In the genomic region with DNA sequence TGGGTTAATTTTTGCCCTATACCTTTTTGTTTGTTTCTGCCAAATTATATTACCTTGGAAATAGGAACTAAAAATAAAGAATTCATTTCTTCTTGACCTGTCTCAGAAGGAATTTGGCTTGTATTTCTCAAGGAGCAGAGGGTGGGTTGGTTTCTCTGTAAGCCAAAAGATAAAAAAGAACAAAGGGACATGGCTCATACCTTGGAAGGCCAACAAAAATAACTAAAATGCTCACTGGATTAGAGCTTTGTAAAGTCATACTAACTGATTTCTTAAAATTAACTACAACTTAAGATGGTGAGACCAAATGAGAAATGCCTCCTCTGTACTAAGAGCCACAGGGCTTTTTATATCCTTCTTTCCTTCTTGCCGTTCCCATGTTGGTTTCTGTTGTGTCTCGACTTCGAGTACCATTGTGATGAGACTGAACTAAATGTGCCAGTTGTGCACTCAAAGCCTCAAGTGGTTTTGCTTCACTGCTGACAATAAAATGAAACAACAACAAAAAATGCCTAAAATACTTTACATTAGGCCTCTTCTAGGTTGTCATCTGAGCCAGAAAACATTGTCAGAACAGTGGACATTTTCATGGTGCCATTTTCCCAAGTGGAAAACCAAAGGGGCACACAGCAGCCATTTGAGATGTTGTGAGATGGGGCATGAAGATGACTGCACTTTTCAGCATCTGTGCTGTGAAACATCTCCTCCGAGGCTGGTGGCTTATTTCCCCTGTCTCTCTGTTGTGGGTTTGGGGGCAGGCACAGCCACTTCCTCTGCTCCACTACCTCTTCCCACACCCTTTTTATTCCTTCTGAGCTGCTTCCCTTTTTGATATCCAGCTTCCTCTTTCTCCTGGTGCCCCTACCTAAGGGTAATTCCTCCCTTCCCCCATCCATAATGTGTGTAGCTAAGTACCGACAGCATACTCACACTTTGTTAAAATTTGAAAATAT, we compare ENCODE assay signal across 15 cellular contexts. TPM values are rescaled to one million over a fixed set of nuclear protein-coding genes. Genes with fewer than 3 reads are reported as not detected.
DNase-seq lines count a peak whose midpoint lies in the region; FAIRE-seq and TF ChIP-seq lines count a peak whose summit lies in the region.
"Had no signal": no experiment of that assay in that cellular context is flagged by ENCODE, and none has a peak within 500 bp of the region (broad histone marks: within the 10 kb centered on the region; RNA-seq: fewer than 3 reads in every experiment).

No MANE protein-coding gene starts in this region.

- peaks cover 47% of the 10 kb centered on the region for H3K4me1 Mint-ChIP-seq in activated CD4-positive, alpha-beta memory T cell treated with anti-CD3 and anti-CD28 coated beads for 36 hours (ENCODE audit: low read depth)
- peaks cover 42% of the 10 kb centered on the region for H3K4me1 Mint-ChIP-seq in activated CD4-positive, alpha-beta memory T cell treated with anti-CD3 and anti-CD28 coated beads, Interleukin-2, amount 10 ng/mL, durations not matched to agents 7 days and 5 days
- H3K4me1 Mint-ChIP-seq in astrocyte (ENCODE audit: low read depth, unreplicated experiment), result peaks cover 8% of the 10 kb centered on the region
- H3K4me1 Mint-ChIP-seq in Caco-2 (ENCODE audit: low read depth, unreplicated experiment), result no peaks in the 10 kb centered on the region
- H3K4me1 Mint-ChIP-seq: nephron had no signal

- H3K9me3 ChIP-seq in astrocyte (ENCODE audit: insufficient read depth, low read depth, low read length) (no peaks in the 10 kb centered on the region), Caco-2 (peaks cover 5% of the 10 kb centered on the region; the same call in 1 of the 2 replicates)
- H3K9me3 ChIP-seq: uterus had no signal

- DNase-seq in activated CD4-positive, alpha-beta memory T cell treated with anti-CD3 and anti-CD28 coated beads for 36 hours, result peak; percentile 32
- DNase-seq in activated CD4-positive, alpha-beta memory T cell treated with anti-CD3 and anti-CD28 coated beads, Interleukin-2, amount 10 ng/mL, durations not matched to agents 7 days and 5 days, result no peak
- DNase-seq in NCI-H345 (lab: John Stamatoyannopoulos, UW) (peak; percentile 50), astrocyte (ENCODE audit: low read depth) (peak; percentile 58), HUDEP-2 (lab: John Stamatoyannopoulos, UW; ENCODE audit: unreplicated experiment in 76 of 76) (no peak), NCI-H2171 treated with DMSO at 0.1 percent for 48 hours (lab: John Stamatoyannopoulos, UW) (no peak), Caco-2 (no peak)
- peak; percentile 33 for DNase-seq in stimulated activated CD8-positive, alpha-beta memory T cell treated with anti-CD3 and anti-CD28 coated beads, Interleukin-4, amount 100 ng/mL, for 48 hours
- DNase-seq: ACHN; activated CD8-positive, alpha-beta memory T cell treated with anti-CD3 and anti-CD28 coated beads, Interleukin-2, amount 50 U/mL, for 48 hours; NCI-H1092; stimulated activated CD4-positive, alpha-beta T cell treated with anti-CD3 and anti-CD28 coated beads, Interleukin-4, amount 100 ng/mL, for 24 hours; uterus had no signal

- H3K36me3 ChIP-seq in astrocyte (ENCODE audit: insufficient read depth, low read length), result no peaks in the 10 kb centered on the region
- H3K36me3 ChIP-seq in Caco-2 (ENCODE audit: control insufficient read depth, insufficient read depth, low read length), result no peaks in the 10 kb centered on the region
- H3K36me3 ChIP-seq: uterus had no signal

- no peaks in the 10 kb centered on the region for H4K20me1 ChIP-seq in astrocyte (ENCODE audit: insufficient read depth, low read length)

- peaks cover 2% of the 10 kb centered on the region for H3K27me3 Mint-ChIP-seq in activated CD4-positive, alpha-beta memory T cell treated with anti-CD3 and anti-CD28 coated beads for 36 hours
- H3K27me3 Mint-ChIP-seq in activated CD4-positive, alpha-beta memory T cell treated with anti-CD3 and anti-CD28 coated beads, Interleukin-2, amount 10 ng/mL, durations not matched to agents 7 days and 5 days, result no peaks in the 10 kb centered on the region
- H3K27me3 Mint-ChIP-seq in astrocyte (ENCODE audit: low read depth, unreplicated experiment) (no peaks in the 10 kb centered on the region), Caco-2 (ENCODE audit: insufficient read depth, unreplicated experiment) (no peaks in the 10 kb centered on the region)

- H3K27me3 ChIP-seq in astrocyte (ENCODE audit: insufficient read depth, low read length) (no peaks in the 10 kb centered on the region), Caco-2 (replicated peaks; ENCODE audit: control insufficient read depth, insufficient read depth, low read length) (no peaks in the 10 kb centered on the region)
- H3K27me3 ChIP-seq: uterus had no signal

- BruUV-seq in Caco-2 (replicated peaks; lab: Mats Ljungman, UMichigan), result no TSS peak

- POLR2A ChIA-PET in activated CD4-positive, alpha-beta memory T cell treated with anti-CD3 and anti-CD28 coated beads for 36 hours (lab: Charles Lee), result no interaction called here
- POLR2A ChIA-PET in activated CD4-positive, alpha-beta memory T cell treated with anti-CD3 and anti-CD28 coated beads, Interleukin-2, amount 10 ng/mL, durations not matched to agents 7 days and 5 days (lab: Charles Lee), result interaction anchor here (0.8 kb wide), 1 partner anchor 513 kb away, joined by 3 read pairs; no protein-coding TSS in a partner anchor
- POLR2A ChIA-PET in Caco-2 (lab: Charles Lee), result no interaction called here

- no peaks in the 10 kb centered on the region for H3K79me2 ChIP-seq in astrocyte (ENCODE audit: insufficient read depth, low read length)

- no peak for FAIRE-seq in astrocyte (lab: Jason Lieb, UNC)

- H2AFZ ChIP-seq in astrocyte (ENCODE audit: low read depth, low read length), result peak overlapping the region; percentile 19

- H3K27ac Mint-ChIP-seq in activated CD4-positive, alpha-beta memory T cell treated with anti-CD3 and anti-CD28 coated beads for 36 hours, result no peak overlapping the region
- no peak overlapping the region for H3K27ac Mint-ChIP-seq in activated CD4-positive, alpha-beta memory T cell treated with anti-CD3 and anti-CD28 coated beads, Interleukin-2, amount 10 ng/mL, durations not matched to agents 7 days and 5 days
- H3K27ac Mint-ChIP-seq in astrocyte (ENCODE audit: unreplicated experiment) (no peak overlapping the region), Caco-2 (ENCODE audit: unreplicated experiment) (no peak overlapping the region)
- H3K27ac Mint-ChIP-seq: nephron had no signal

- no peak overlapping the region for H3K9ac ChIP-seq in astrocyte (ENCODE audit: low read length)

- no peaks in the 10 kb centered on the region for H3K9me3 Mint-ChIP-seq in activated CD4-positive, alpha-beta memory T cell treated with anti-CD3 and anti-CD28 coated beads for 36 hours
- H3K9me3 Mint-ChIP-seq in activated CD4-positive, alpha-beta memory T cell treated with anti-CD3 and anti-CD28 coated beads, Interleukin-2, amount 10 ng/mL, durations not matched to agents 7 days and 5 days, result no peaks in the 10 kb centered on the region
- H3K9me3 Mint-ChIP-seq in astrocyte (ENCODE audit: unreplicated experiment) (no peaks in the 10 kb centered on the region), Caco-2 (ENCODE audit: unreplicated experiment) (no peaks in the 10 kb centered on the region)
- H3K9me3 Mint-ChIP-seq: nephron had no signal

- no peaks in the 10 kb centered on the region for H3K36me3 Mint-ChIP-seq in activated CD4-positive, alpha-beta memory T cell treated with anti-CD3 and anti-CD28 coated beads for 36 hours
- no peaks in the 10 kb centered on the region for H3K36me3 Mint-ChIP-seq in activated CD4-positive, alpha-beta memory T cell treated with anti-CD3 and anti-CD28 coated beads, Interleukin-2, amount 10 ng/mL, durations not matched to agents 7 days and 5 days (ENCODE audit: low read depth)
- H3K36me3 Mint-ChIP-seq in astrocyte (ENCODE audit: low read depth, unreplicated experiment) (no peaks in the 10 kb centered on the region), Caco-2 (ENCODE audit: insufficient read depth, unreplicated experiment) (no peaks in the 10 kb centered on the region)

- H3K4me1 ChIP-seq in astrocyte (ENCODE audit: insufficient read depth, low read length), result peaks cover 4% of the 10 kb centered on the region
- H3K4me1 ChIP-seq in Caco-2, result no peaks in the 10 kb centered on the region
- H3K4me1 ChIP-seq: uterus had no signal

- no peak overlapping the region for H3K4me3 Mint-ChIP-seq in activated CD4-positive, alpha-beta memory T cell treated with anti-CD3 and anti-CD28 coated beads for 36 hours
- no peak overlapping the region for H3K4me3 Mint-ChIP-seq in activated CD4-positive, alpha-beta memory T cell treated with anti-CD3 and anti-CD28 coated beads, Interleukin-2, amount 10 ng/mL, durations not matched to agents 7 days and 5 days
- H3K4me3 Mint-ChIP-seq in astrocyte (ENCODE audit: unreplicated experiment) (no peak overlapping the region), Caco-2 (ENCODE audit: unreplicated experiment) (no peak overlapping the region)
- H3K4me3 Mint-ChIP-seq: nephron had no signal

- CTCF ChIA-PET in activated CD4-positive, alpha-beta memory T cell treated with anti-CD3 and anti-CD28 coated beads for 36 hours (lab: Charles Lee), result no interaction called here
- CTCF ChIA-PET in activated CD4-positive, alpha-beta memory T cell treated with anti-CD3 and anti-CD28 coated beads, Interleukin-2, amount 10 ng/mL, durations not matched to agents 7 days and 5 days (lab: Charles Lee), result interaction anchor here (0.6 to 1.1 kb wide), 2 partner anchors 11 to 15 kb away, joined by 3 to 4 read pairs; no protein-coding TSS in a partner anchor
- CTCF ChIA-PET in Caco-2 (lab: Charles Lee), result no interaction called here

- H3K27ac ChIP-seq in astrocyte (ENCODE audit: low read depth, low read length), result no peak overlapping the region
- H3K27ac ChIP-seq: uterus had no signal

- no peak for TF ChIP-seq CTCF in astrocyte (IDR thresholded peaks at IDR 0.05; ENCODE audit: insufficient read depth, low read depth, low read length)
- TF ChIP-seq CTCF in Caco-2 (IDR thresholded peaks at IDR 0.05; ENCODE audit: insufficient read depth in 1 of 2, low read depth in 1 of 2, low read length in 1 of 2, severe bottlenecking in 1 of 2, unreplicated experiment in 1 of 2), result no peak

- H3K4me2 ChIP-seq in astrocyte (ENCODE audit: low read length), result no peak overlapping the region

- intact Hi-C loops in activated CD4-positive, alpha-beta memory T cell treated with anti-CD3 and anti-CD28 coated beads for 36 hours (cut with micrococcal nuclease), result no loop called here
- intact Hi-C loops in Caco-2 (cut with micrococcal nuclease; ENCODE audit: unreplicated experiment), result no loop called here

- H3K4me3 ChIP-seq in astrocyte (ENCODE audit: insufficient read depth, low read depth, low read length) (no peak overlapping the region), Caco-2 (ENCODE audit: low read depth, low read length) (no peak overlapping the region)
- H3K4me3 ChIP-seq: uterus had no signal

RNA-seq across cellular contexts. Expression of a gene that starts 51.8 kb away (rescaled TPM):
- not detected for total RNA-seq in activated CD4-positive, alpha-beta memory T cell treated with anti-CD3 and anti-CD28 coated beads for 36 hours
- not detected for total RNA-seq in activated CD4-positive, alpha-beta memory T cell treated with anti-CD3 and anti-CD28 coated beads, Interleukin-2, amount 10 ng/mL, durations not matched to agents 7 days and 5 days
- total RNA-seq in astrocyte (not detected in 2 replicates), Caco-2 (2022) (1.2 and 3.1 TPM in 2 replicates)
- total RNA-seq: chondrocyte had no signal

Comparison
In these comparisons a context has a peak if more than half of its experiments do, and no peak if none do; other contexts are left out.
1. DNase-seq: peak in activated CD4-positive, alpha-beta memory T cell treated with anti-CD3 and anti-CD28 coated beads for 36 hours (single experiment), NCI-H345 (single experiment), astrocyte (single experiment) and stimulated activated CD8-positive, alpha-beta memory T cell treated with anti-CD3 and anti-CD28 coated beads, Interleukin-4, amount 100 ng/mL, for 48 hours (single experiment); none in activated CD4-positive, alpha-beta memory T cell treated with anti-CD3 and anti-CD28 coated beads, Interleukin-2, amount 10 ng/mL, durations not matched to agents 7 days and 5 days (single experiment), HUDEP-2 (0 of 76), NCI-H2171 treated with DMSO at 0.1 percent for 48 hours (single experiment) and Caco-2 (0 of 2).